In genomic region chr21:29633766-29634165, GRCh38 we compare ENCODE assay signal across 4 cellular contexts.
"Had no signal": no experiment of that assay in that cellular context is flagged by ENCODE, and none has a peak within 500 bp of the region (broad histone marks: within the 10 kb centered on the region; RNA-seq: fewer than 3 reads in every experiment).

No MANE protein-coding gene starts in this region.

- ATAC-seq: HepG2 had no signal

- DNase-seq: IMR-90, KBM-7, KG1 had no signal
